In genomic region chr15:76190767-76191538, GRCh38 we compare ENCODE assay signal across 8 cellular contexts.
DNase-seq lines count a peak whose midpoint lies in the region; ATAC-seq and TF ChIP-seq lines count a peak whose summit lies in the region.

No MANE protein-coding gene starts in this region.

- DNase-seq in A172 (ENCODE audit: low spot score) (peak; percentile 63), NCI-H2196 treated with DMSO at 0.1 percent for 48 hours (lab: John Stamatoyannopoulos, UW; ENCODE audit: unreplicated experiment) (peak; percentile 20), cardiac fibroblast (ENCODE audit: low read depth in 2 of 2) (peak; percentile 76 to 79), kidney tubule cell (ENCODE audit: low spot score) (peak; percentile 75)
- DNase-seq in stimulated activated CD4-positive, alpha-beta T cell treated with anti-CD3 and anti-CD28 coated beads, Interleukin-1b, Interleukin-23, amount 100 ng/mL, for 48 hours: peak; percentile 72

- ATAC-seq in GM18505 (IDR thresholded peaks at IDR 0.05; ENCODE audit: unreplicated experiment) (peak; percentile 67), HG03045 (IDR thresholded peaks at IDR 0.05; ENCODE audit: unreplicated experiment) (peak; percentile 80)
- peak; percentile 82 to 87 for ATAC-seq in activated CD4-positive, CD25-positive, alpha-beta regulatory T cell treated with anti-CD3 and anti-CD28 coated beads, Interleukin-2, amount 50 U/mL, for 24 hours

- peak; percentile 92 for TF ChIP-seq CTCF in cardiac fibroblast (IDR thresholded peaks at IDR 0.05; ENCODE audit: low read depth, low read length)

- TF ChIP-seq POLR2A in GM18505 (IDR thresholded peaks at IDR 0.05; ENCODE audit: borderline replicate concordance, extremely low read depth, insufficient read depth, insufficient read length): no peak

- no peak overlapping the region for H3K4me3 ChIP-seq in cardiac fibroblast (replicated peaks in 1 of 2; ENCODE audit: low read depth in 2 of 2, low read length in 2 of 2)

Comparison
In these comparisons a context has a peak if more than half of its experiments do, and no peak if none do; other contexts are left out.
1. DNase-seq: peak in every context shown above with its lines; median percentile 78 in cardiac fibroblast; 75 in kidney tubule cell; 72 in stimulated activated CD4-positive, alpha-beta T cell treated with anti-CD3 and anti-CD28 coated beads, Interleukin-1b, Interleukin-23, amount 100 ng/mL, for 48 hours; 63 in A172; 20 in NCI-H2196 treated with DMSO at 0.1 percent for 48 hours.